Comparison of ENCODE assay signal across 33 cellular contexts in genomic region chr10:13505040-13505680, GRCh38. TPM values are rescaled to one million over a fixed set of nuclear protein-coding genes. Genes with fewer than 3 reads are reported as not detected.
"Had no signal": no experiment of that assay in that cellular context is flagged by ENCODE, and none has a peak within 500 bp of the region (broad histone marks: within the 10 kb centered on the region; RNA-seq: fewer than 3 reads in every experiment).

No MANE protein-coding gene starts in this region.

- H3K27ac ChIP-seq: adrenal gland, ascending aorta, neural progenitor cell, uterus, WERI-Rb-1 had no signal

- H2AFZ ChIP-seq: neural progenitor cell had no signal

- DNase-seq: activated CD4-positive, alpha-beta memory T cell treated with anti-CD3 and anti-CD28 coated beads for 36 hours; activated CD4-positive, alpha-beta T cell treated with anti-CD3 and anti-CD28 coated beads for 48 hours; activated CD8-positive, alpha-beta memory T cell treated with anti-CD3 and anti-CD28 coated beads, Interleukin-2, amount 50 U/mL, for 4 hours; activated effector memory CD4-positive, alpha-beta T cell treated with anti-CD3 and anti-CD28 coated beads, Interleukin-2, amount 50 U/mL, for 16 hours; activated naive CD4-positive, alpha-beta T cell treated with anti-CD3 and anti-CD28 coated beads for 36 hours; activated naive CD8-positive, alpha-beta T cell treated with anti-CD3 and anti-CD28 coated beads for 36 hours; activated T-cell treated with anti-CD3 and anti-CD28 coated beads, Interleukin-2, amount 50 U/mL, for 1 hour; adrenal gland; caudate nucleus; cortex of kidney; effector memory CD8-positive, alpha-beta T cell; head of caudate nucleus; hippocampal formation; naive B cell; posterior cingulate gyrus; small intestine; stimulated activated CD4-positive, alpha-beta T cell treated with anti-CD3 and anti-CD28 coated beads, Interleukin-4, amount 100 ng/mL, for 24 hours; substantia nigra; T-helper 17 cell; T1000; uterus; WERI-Rb-1 had no signal

- H3K4me2 ChIP-seq: neural progenitor cell had no signal

- H3K4me1 ChIP-seq: adrenal gland, ascending aorta, neural progenitor cell, uterus had no signal

- H3K27me3 Mint-ChIP-seq: brain, type B pancreatic cell had no signal

- H3K4me3 ChIP-seq: adrenal gland, ascending aorta, lung, neural progenitor cell, uterus had no signal

- ATAC-seq: activated CD4-positive, CD25-positive, alpha-beta regulatory T cell treated with anti-CD3 and anti-CD28 coated beads, Interleukin-2, amount 50 U/mL, for 24 hours; effector memory CD8-positive, alpha-beta T cell; left lobe of liver; sciatic nerve; stimulated activated effector memory CD8-positive, alpha-beta T cell treated with anti-CD3 and anti-CD28 coated beads, Interleukin-12 subunit alpha, Interleukin-12 subunit beta, amount 100 ng/mL, for 72 hours; T-helper 17 cell had no signal

- H3K36me3 Mint-ChIP-seq: activated CD4-positive, alpha-beta memory T cell treated with anti-CD3 and anti-CD28 coated beads for 36 hours; activated naive CD8-positive, alpha-beta T cell treated with anti-CD3 and anti-CD28 coated beads for 36 hours; brain; naive B cell; stimulated activated effector memory CD8-positive, alpha-beta T cell treated with anti-CD3 and anti-CD28 coated beads, Interleukin-12 subunit alpha, Interleukin-12 subunit beta, amount 100 ng/mL, for 72 hours; type B pancreatic cell had no signal

- H3K36me3 ChIP-seq: adrenal gland, ascending aorta, neural progenitor cell, uterus, WERI-Rb-1 had no signal

- H3K9me3 ChIP-seq: adrenal gland, ascending aorta, uterus had no signal

- H3K4me1 Mint-ChIP-seq: activated naive CD8-positive, alpha-beta T cell treated with anti-CD3 and anti-CD28 coated beads for 36 hours; naive B cell; stimulated activated effector memory CD8-positive, alpha-beta T cell treated with anti-CD3 and anti-CD28 coated beads, Interleukin-12 subunit alpha, Interleukin-12 subunit beta, amount 100 ng/mL, for 72 hours; T-helper 17 cell had no signal

- H3K4me3 Mint-ChIP-seq: activated CD4-positive, alpha-beta memory T cell treated with anti-CD3 and anti-CD28 coated beads for 36 hours; activated naive CD4-positive, alpha-beta T cell treated with anti-CD3 and anti-CD28 coated beads for 36 hours; activated naive CD8-positive, alpha-beta T cell treated with anti-CD3 and anti-CD28 coated beads for 36 hours; activated T-helper 1 cell treated with anti-CD3 and anti-CD28 coated beads, Interleukin-12 subunit alpha, Interleukin-12 subunit beta, Interleukin-2, Interleukin-4 antibody, amounts not matched to agents 30 ng/mL and 10 ng/mL and 1 ng/mL, durations not matched to agents 14 hours and 24 hours and 36 hours; brain; effector memory CD8-positive, alpha-beta T cell; naive B cell; neural progenitor cell; stimulated activated effector memory CD8-positive, alpha-beta T cell treated with anti-CD3 and anti-CD28 coated beads, Interleukin-12 subunit alpha, Interleukin-12 subunit beta, amount 100 ng/mL, for 72 hours; stimulated activated naive CD8-positive, alpha-beta T cell treated with anti-CD3 and anti-CD28 coated beads, Interleukin-15, Interleukin-2, amounts not matched to agents 100 ng/mL and 50 ng/mL, for 24 hours; T-helper 17 cell; type B pancreatic cell had no signal

- H3K27me3 ChIP-seq: adrenal gland, ascending aorta, neural progenitor cell, uterus had no signal

- H3K27ac Mint-ChIP-seq: activated CD4-positive, alpha-beta memory T cell treated with anti-CD3 and anti-CD28 coated beads for 36 hours; activated naive CD4-positive, alpha-beta T cell treated with anti-CD3 and anti-CD28 coated beads for 36 hours; activated naive CD8-positive, alpha-beta T cell treated with anti-CD3 and anti-CD28 coated beads for 36 hours; activated T-helper 1 cell treated with anti-CD3 and anti-CD28 coated beads, Interleukin-12 subunit alpha, Interleukin-12 subunit beta, Interleukin-2, Interleukin-4 antibody, amounts not matched to agents 30 ng/mL and 10 ng/mL and 1 ng/mL, durations not matched to agents 14 hours and 24 hours and 36 hours; brain; effector memory CD8-positive, alpha-beta T cell; neural progenitor cell; stimulated activated effector memory CD8-positive, alpha-beta T cell treated with anti-CD3 and anti-CD28 coated beads, Interleukin-12 subunit alpha, Interleukin-12 subunit beta, amount 100 ng/mL, for 72 hours; stimulated activated naive CD8-positive, alpha-beta T cell treated with anti-CD3 and anti-CD28 coated beads, Interleukin-15, Interleukin-2, amounts not matched to agents 100 ng/mL and 50 ng/mL, for 24 hours; T-helper 17 cell; type B pancreatic cell had no signal

- H3K9ac ChIP-seq: neural progenitor cell had no signal

- H3K9me3 Mint-ChIP-seq: activated CD4-positive, alpha-beta memory T cell treated with anti-CD3 and anti-CD28 coated beads for 36 hours; activated naive CD4-positive, alpha-beta T cell treated with anti-CD3 and anti-CD28 coated beads for 36 hours; activated naive CD8-positive, alpha-beta T cell treated with anti-CD3 and anti-CD28 coated beads for 36 hours; activated T-helper 1 cell treated with anti-CD3 and anti-CD28 coated beads, Interleukin-12 subunit alpha, Interleukin-12 subunit beta, Interleukin-2, Interleukin-4 antibody, amounts not matched to agents 30 ng/mL and 10 ng/mL and 1 ng/mL, durations not matched to agents 14 hours and 24 hours and 36 hours; effector memory CD8-positive, alpha-beta T cell; naive B cell; neural progenitor cell; stimulated activated effector memory CD8-positive, alpha-beta T cell treated with anti-CD3 and anti-CD28 coated beads, Interleukin-12 subunit alpha, Interleukin-12 subunit beta, amount 100 ng/mL, for 72 hours; stimulated activated naive CD8-positive, alpha-beta T cell treated with anti-CD3 and anti-CD28 coated beads, Interleukin-15, Interleukin-2, amounts not matched to agents 100 ng/mL and 50 ng/mL, for 24 hours; type B pancreatic cell had no signal

RNA-seq across cellular contexts. Expression of gene BEND7, which starts 23.7 kb away (rescaled TPM):
- total RNA-seq: activated CD4-positive, alpha-beta memory T cell treated with anti-CD3 and anti-CD28 coated beads for 36 hours; activated naive CD4-positive, alpha-beta T cell treated with anti-CD3 and anti-CD28 coated beads for 36 hours; activated naive CD8-positive, alpha-beta T cell treated with anti-CD3 and anti-CD28 coated beads for 36 hours; activated T-helper 1 cell treated with anti-CD3 and anti-CD28 coated beads, Interleukin-12 subunit alpha, Interleukin-12 subunit beta, Interleukin-2, Interleukin-4 antibody, amounts not matched to agents 30 ng/mL and 10 ng/mL and 1 ng/mL, durations not matched to agents 14 hours and 24 hours and 36 hours had no signal
